ENCODE assay signal across 8 cellular contexts in the genomic region with DNA sequence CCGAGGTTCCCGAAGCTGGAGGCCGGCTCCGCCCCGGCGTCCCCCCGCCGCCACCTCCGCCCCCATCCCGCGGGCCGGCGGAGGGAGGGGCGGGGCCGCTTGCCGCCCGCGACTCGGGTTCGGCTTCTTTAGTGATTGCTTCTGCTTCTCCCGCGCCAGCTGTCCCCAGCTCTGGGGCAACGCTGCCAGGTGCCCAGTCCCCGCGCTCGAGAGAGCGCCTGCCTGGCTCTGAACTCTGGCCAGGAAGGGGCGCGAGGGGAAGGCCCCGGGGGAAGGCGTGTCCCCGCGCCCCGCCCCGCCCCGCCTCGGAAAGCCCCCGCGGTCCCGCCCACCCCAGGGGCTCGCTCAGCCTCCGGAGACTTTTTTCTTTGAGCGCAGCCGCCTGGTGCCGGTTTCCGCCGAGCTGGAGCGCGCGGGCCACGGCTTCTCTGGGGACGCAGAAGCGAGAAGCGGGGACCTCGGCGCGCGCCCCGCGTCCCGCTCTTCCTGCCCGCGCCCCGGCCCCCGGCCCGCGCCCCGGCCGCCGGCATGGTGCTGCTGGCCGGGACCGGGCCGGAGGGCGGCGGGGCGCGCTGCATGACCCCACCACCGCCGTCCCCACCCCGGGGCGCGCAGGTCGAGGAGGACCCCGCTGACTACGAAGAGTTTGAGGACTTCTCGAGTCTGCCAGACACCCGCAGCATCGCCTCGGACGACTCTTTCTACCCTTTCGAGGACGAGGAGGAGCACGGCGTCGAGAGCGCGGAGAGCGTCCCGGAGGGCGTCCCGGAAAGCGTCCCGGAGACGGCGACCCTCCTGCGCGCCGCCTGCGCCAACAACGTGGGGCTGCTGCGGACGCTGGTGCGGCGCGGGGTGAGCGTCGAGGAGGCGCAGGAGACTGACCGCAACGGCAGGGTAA. TPM values are rescaled to one million over a fixed set of nuclear protein-coding genes. Genes with fewer than 3 reads are reported as not detected.
DNase-seq lines count a peak whose midpoint lies in the region; ATAC-seq lines count a peak whose summit lies in the region.

A gene (plus strand): TSS at position 131 of the 898 bp plus-strand sequence. CDS start 398 bp downstream, at position 529.

- in situ Hi-C loops in G401 (cut with HindIII; ENCODE audit: low sequenced_read_pairs): no loop called here

- intact Hi-C loops in left ventricle myocardium superior (cut with micrococcal nuclease): no loop called here

- peak; percentile 82 for ATAC-seq in left ventricle myocardium superior

- H3K4me3 ChIP-seq in skeletal muscle cell (ENCODE audit: low read depth, low read length): peak within 1 kb of the TSS; percentile 58

- DNase-seq in G401 (ENCODE audit: low spot score): peak; percentile 12
- peak; percentile 66 for DNase-seq in H4 (ENCODE audit: low spot score)
- peak; percentile 84 for DNase-seq in LoVo (ENCODE audit: low spot score)
- DNase-seq in SKM-1 treated with dmso at 0.1 percent for 144 hours (lab: John Stamatoyannopoulos, UW; ENCODE audit: unreplicated experiment): peak; percentile 72
- DNase-seq in activated naive CD4-positive, alpha-beta T cell treated with anti-CD3 and anti-CD28 coated beads, Interleukin-2, amount 50 U/mL, for 16 hours: peak; percentile 82
- DNase-seq in left ventricle myocardium superior: peak; percentile 84
- DNase-seq in skeletal muscle cell (ENCODE audit: low read depth): no peak
- no peak for DNase-seq in occipital lobe (lab: John Stamatoyannopoulos, UW)

RNA-seq across cellular contexts. Expression of the gene that starts here (rescaled TPM):
- 5.0 and 7.4 TPM in 2 replicates for total RNA-seq in G401 (2014; rRNA removed; shearing (Covaris generic))
- 1.1 and 1.3 TPM in 2 replicates for total RNA-seq in H4 (2014; rRNA removed; shearing (Covaris generic))
- total RNA-seq in left ventricle myocardium superior (6.7 TPM), occipital lobe (4.2 TPM)

Comparison
In these comparisons a context has a peak if more than half of its experiments do, and no peak if none do; other contexts are left out.
1. DNase-seq: peak in G401 (single experiment), H4 (single experiment), LoVo (single experiment), SKM-1 treated with dmso at 0.1 percent for 144 hours (single experiment), activated naive CD4-positive, alpha-beta T cell treated with anti-CD3 and anti-CD28 coated beads, Interleukin-2, amount 50 U/mL, for 16 hours (single experiment) and left ventricle myocardium superior (single experiment); none in skeletal muscle cell (single experiment) and occipital lobe (single experiment).